Comparison of ENCODE assay signal across 17 cellular contexts in genomic region chr15:69861331-69862171, GRCh38.
A peak's percentile ranks its signal among the peaks of the same experiment; 100 is the strongest.
DNase-seq lines count a peak whose midpoint lies in the region; ATAC-seq and TF ChIP-seq lines count a peak whose summit lies in the region.
"Had no signal": no experiment of that assay in that cellular context is flagged by ENCODE, and none has a peak within 500 bp of the region (broad histone marks: within the 10 kb centered on the region; RNA-seq: fewer than 3 reads in every experiment).

No MANE protein-coding gene starts in this region.

- no peaks in the 10 kb centered on the region for H3K36me3 ChIP-seq in Caco-2 (ENCODE audit: control insufficient read depth, insufficient read depth, low read length)
- no peaks in the 10 kb centered on the region; the same call in 1 of the 2 replicates for H3K36me3 ChIP-seq in Karpas-422 (ENCODE audit: insufficient read depth, low read length)
- no peaks in the 10 kb centered on the region for H3K36me3 ChIP-seq in adipocyte (ENCODE audit: control insufficient read depth, insufficient read depth, low read length, severe bottlenecking)
- H3K36me3 ChIP-seq in esophagus squamous epithelium, result no peaks in the 10 kb centered on the region
- no peaks in the 10 kb centered on the region for H3K36me3 ChIP-seq in psoas muscle (ENCODE audit: insufficient read depth in 1 of 2, low read depth in 1 of 2)

- H3K27ac ChIP-seq in Karpas-422 (ENCODE audit: low read length) (peak overlapping the region; percentile 82), esophagus squamous epithelium (no peak overlapping the region), psoas muscle (no peak overlapping the region)
- H3K27ac ChIP-seq: KMS-11 had no signal

- H3K4me1 ChIP-seq in Caco-2 (peaks cover 29% of the 10 kb centered on the region), Karpas-422 (ENCODE audit: low read length) (peaks cover 83% of the 10 kb centered on the region), adipocyte (ENCODE audit: control insufficient read depth, insufficient read depth, low read length) (peaks cover 5% of the 10 kb centered on the region), esophagus squamous epithelium (no peaks in the 10 kb centered on the region), psoas muscle (no peaks in the 10 kb centered on the region)

- DNase-seq in Caco-2, result peak; percentile 46 to 61
- DNase-seq in Karpas-422, result peak; percentile 58
- peak; percentile 22 for DNase-seq in adipocyte (ENCODE audit: low read depth)
- DNase-seq in kidney tubule cell (ENCODE audit: low spot score), result peak; percentile 83
- DNase-seq in GM10248 (ENCODE audit: extremely low spot score), result no peak
- no peak for DNase-seq in esophagus squamous epithelium (lab: John Stamatoyannopoulos, UW)
- no peak for DNase-seq in activated CD4-positive, alpha-beta T cell treated with anti-CD3 and anti-CD28 coated beads for 36 hours
- DNase-seq in psoas muscle, result no peak
- DNase-seq: activated CD4-positive, alpha-beta T cell treated with anti-CD3 and anti-CD28 coated beads for 4 hours; activated naive CD4-positive, alpha-beta T cell treated with anti-CD3 and anti-CD28 coated beads for 36 hours; activated T-cell treated with anti-CD3 and anti-CD28 coated beads for 4 hours; CD4-positive, CD25-positive, alpha-beta regulatory T cell; NCI-H1436 treated with DMSO at 0.1 percent for 48 hours; NCI-H2227 treated with DMSO at 0.1 percent for 48 hours; small intestine; T1000 had no signal

- no peak overlapping the region for H3K4me3 ChIP-seq in Caco-2 (ENCODE audit: low read depth, low read length)
- H3K4me3 ChIP-seq in Karpas-422 (ENCODE audit: low read length), result peak overlapping the region; percentile 43; the same call in 1 of the 2 replicates
- H3K4me3 ChIP-seq in adipocyte (ENCODE audit: low read length), result no peak overlapping the region
- no peak overlapping the region for H3K4me3 ChIP-seq in esophagus squamous epithelium
- no peak overlapping the region for H3K4me3 ChIP-seq in psoas muscle

- H3K36me3 Mint-ChIP-seq in Caco-2 (ENCODE audit: insufficient read depth, unreplicated experiment), result no peaks in the 10 kb centered on the region
- H3K36me3 Mint-ChIP-seq in activated CD4-positive, alpha-beta T cell treated with anti-CD3 and anti-CD28 coated beads for 36 hours (ENCODE audit: low read depth), result no peaks in the 10 kb centered on the region
- H3K36me3 Mint-ChIP-seq: CD4-positive, CD25-positive, alpha-beta regulatory T cell had no signal

- H3K4me2 ChIP-seq in Karpas-422 (ENCODE audit: low read depth, low read length, poor library complexity, severe bottlenecking), result peak overlapping the region; percentile 61
- H3K4me2 ChIP-seq: KMS-11 had no signal

- H3K27ac Mint-ChIP-seq in Caco-2 (ENCODE audit: unreplicated experiment), result no peak overlapping the region
- no peak overlapping the region for H3K27ac Mint-ChIP-seq in activated CD4-positive, alpha-beta T cell treated with anti-CD3 and anti-CD28 coated beads for 36 hours
- H3K27ac Mint-ChIP-seq: activated naive CD4-positive, alpha-beta T cell treated with anti-CD3 and anti-CD28 coated beads for 36 hours; CD4-positive, CD25-positive, alpha-beta regulatory T cell had no signal

- CTCF ChIA-PET in Caco-2 (lab: Charles Lee), result no interaction called here
- CTCF ChIA-PET in GM10248 (lab: Yijun Ruan, JAX), result no interaction called here
- CTCF ChIA-PET in activated CD4-positive, alpha-beta T cell treated with anti-CD3 and anti-CD28 coated beads for 36 hours (lab: Charles Lee), result interaction anchor here (0.5 to 1.6 kb wide), 2 partner anchors 133 to 403 kb away, joined by 3 to 4 read pairs; no protein-coding TSS in a partner anchor

- H3K27me3 Mint-ChIP-seq in Caco-2 (ENCODE audit: insufficient read depth, unreplicated experiment), result no peaks in the 10 kb centered on the region
- no peaks in the 10 kb centered on the region for H3K27me3 Mint-ChIP-seq in activated CD4-positive, alpha-beta T cell treated with anti-CD3 and anti-CD28 coated beads for 36 hours

- peaks cover 22% of the 10 kb centered on the region for H3K4me1 Mint-ChIP-seq in Caco-2 (ENCODE audit: low read depth, unreplicated experiment)
- H3K4me1 Mint-ChIP-seq in activated CD4-positive, alpha-beta T cell treated with anti-CD3 and anti-CD28 coated beads for 36 hours, result peaks cover 15% of the 10 kb centered on the region

- H3K27me3 ChIP-seq in Caco-2 (replicated peaks; ENCODE audit: control insufficient read depth, insufficient read depth, low read length), result no peaks in the 10 kb centered on the region
- no peaks in the 10 kb centered on the region for H3K27me3 ChIP-seq in Karpas-422 (ENCODE audit: low read length)
- peaks cover 21% of the 10 kb centered on the region for H3K27me3 ChIP-seq in adipocyte (replicated peaks; ENCODE audit: control insufficient read depth, insufficient read depth, low read length)
- H3K27me3 ChIP-seq in esophagus squamous epithelium, result peaks cover 0 to 20% (median 0%) of the 10 kb centered on the region in 4 donors
- no peaks in the 10 kb centered on the region for H3K27me3 ChIP-seq in psoas muscle (ENCODE audit: insufficient read depth in 3 of 3, low read length in 2 of 3)

- no peaks in the 10 kb centered on the region for H4K20me1 ChIP-seq in Karpas-422 (ENCODE audit: insufficient read depth, low read depth, low read length)

- 44 to 63% methylated on average over 6 to 8 of the region's 8 CpGs for WGBS in esophagus squamous epithelium, 2 donors
- WGBS in psoas muscle, 3 donors, result 63 to 73% (median 70%) methylated on average over 8 of the region's 8 CpGs

- TF ChIP-seq CTCF in Caco-2 (IDR thresholded peaks at IDR 0.05; ENCODE audit: insufficient read depth in 1 of 2, low read depth in 1 of 2, low read length in 1 of 2, severe bottlenecking in 1 of 2, unreplicated experiment in 1 of 2), result no peak
- no peak for TF ChIP-seq CTCF in GM10248 (IDR thresholded peaks at IDR 0.05; ENCODE audit: control extremely low read depth, extremely low read depth, low read depth, missing control alignments)
- no peak for TF ChIP-seq CTCF in esophagus squamous epithelium (IDR thresholded peaks at IDR 0.05)
- no peak for TF ChIP-seq CTCF in psoas muscle (IDR thresholded peaks at IDR 0.05)

- BruUV-seq in Caco-2 (replicated peaks; lab: Mats Ljungman, UMichigan), result no TSS peak

- no peak overlapping the region for H2AFZ ChIP-seq in Karpas-422 (ENCODE audit: low read length)

- H3K4me3 Mint-ChIP-seq in Caco-2 (ENCODE audit: unreplicated experiment), result no peak overlapping the region
- no peak overlapping the region for H3K4me3 Mint-ChIP-seq in activated CD4-positive, alpha-beta T cell treated with anti-CD3 and anti-CD28 coated beads for 36 hours
- H3K4me3 Mint-ChIP-seq: activated naive CD4-positive, alpha-beta T cell treated with anti-CD3 and anti-CD28 coated beads for 36 hours; CD4-positive, CD25-positive, alpha-beta regulatory T cell had no signal

- no peak for TF ChIP-seq POLR2A in esophagus squamous epithelium (IDR thresholded peaks at IDR 0.05)

- H3K9me3 ChIP-seq in Caco-2 (no peaks in the 10 kb centered on the region), Karpas-422 (ENCODE audit: low read length) (no peaks in the 10 kb centered on the region), adipocyte (ENCODE audit: control insufficient read depth, low read length) (no peaks in the 10 kb centered on the region), esophagus squamous epithelium (no peaks in the 10 kb centered on the region), psoas muscle (no peaks in the 10 kb centered on the region)

- H3K9me3 Mint-ChIP-seq in Caco-2 (ENCODE audit: unreplicated experiment), result no peaks in the 10 kb centered on the region
- no peaks in the 10 kb centered on the region for H3K9me3 Mint-ChIP-seq in activated CD4-positive, alpha-beta T cell treated with anti-CD3 and anti-CD28 coated beads for 36 hours (ENCODE audit: low read depth)
- H3K9me3 Mint-ChIP-seq: activated naive CD4-positive, alpha-beta T cell treated with anti-CD3 and anti-CD28 coated beads for 36 hours had no signal

- H3K9ac ChIP-seq in Karpas-422 (ENCODE audit: low read length) (peak overlapping the region; percentile 58), adipocyte (ENCODE audit: low read length) (no peak overlapping the region)
- H3K9ac ChIP-seq: KMS-11 had no signal

- no peaks in the 10 kb centered on the region for H3K9me2 ChIP-seq in Karpas-422 (replicated peaks; ENCODE audit: insufficient read depth, low read length)

- intact Hi-C loops in Caco-2 (cut with micrococcal nuclease; ENCODE audit: unreplicated experiment) (no loop called here), esophagus squamous epithelium (cut with DNase I) (no loop called here), psoas muscle (cut with DNase I) (no loop called here)
- intact Hi-C loops in activated CD4-positive, alpha-beta T cell treated with anti-CD3 and anti-CD28 coated beads for 36 hours (cut with DNase I, micrococcal nuclease), result no loop called here

- ATAC-seq in activated CD4-positive, alpha-beta T cell treated with anti-CD3 and anti-CD28 coated beads for 36 hours, result no peak
- ATAC-seq in psoas muscle, result no peak

- POLR2A ChIA-PET in Caco-2 (lab: Charles Lee), result no interaction called here
- POLR2A ChIA-PET in GM10248 (lab: Yijun Ruan, JAX), result interaction anchor here (0.5 kb wide), 1 partner anchor 43 kb away, joined by 3 read pairs; no protein-coding TSS in a partner anchor
- POLR2A ChIA-PET in activated CD4-positive, alpha-beta T cell treated with anti-CD3 and anti-CD28 coated beads for 36 hours (lab: Charles Lee), result no interaction called here

- H3K79me2 ChIP-seq in Karpas-422 (ENCODE audit: low read length), result no peaks in the 10 kb centered on the region

Comparison
In these comparisons a context has a peak if more than half of its experiments do, and no peak if none do; other contexts are left out.
1. DNase-seq: peak in Caco-2 (2 of 2), Karpas-422 (single experiment), adipocyte (single experiment) and kidney tubule cell (single experiment); none in GM10248 (single experiment), esophagus squamous epithelium (single experiment), activated CD4-positive, alpha-beta T cell treated with anti-CD3 and anti-CD28 coated beads for 36 hours (single experiment) and psoas muscle (0 of 2).